8 cellular contexts compared by ENCODE assay signal in the genomic region with DNA sequence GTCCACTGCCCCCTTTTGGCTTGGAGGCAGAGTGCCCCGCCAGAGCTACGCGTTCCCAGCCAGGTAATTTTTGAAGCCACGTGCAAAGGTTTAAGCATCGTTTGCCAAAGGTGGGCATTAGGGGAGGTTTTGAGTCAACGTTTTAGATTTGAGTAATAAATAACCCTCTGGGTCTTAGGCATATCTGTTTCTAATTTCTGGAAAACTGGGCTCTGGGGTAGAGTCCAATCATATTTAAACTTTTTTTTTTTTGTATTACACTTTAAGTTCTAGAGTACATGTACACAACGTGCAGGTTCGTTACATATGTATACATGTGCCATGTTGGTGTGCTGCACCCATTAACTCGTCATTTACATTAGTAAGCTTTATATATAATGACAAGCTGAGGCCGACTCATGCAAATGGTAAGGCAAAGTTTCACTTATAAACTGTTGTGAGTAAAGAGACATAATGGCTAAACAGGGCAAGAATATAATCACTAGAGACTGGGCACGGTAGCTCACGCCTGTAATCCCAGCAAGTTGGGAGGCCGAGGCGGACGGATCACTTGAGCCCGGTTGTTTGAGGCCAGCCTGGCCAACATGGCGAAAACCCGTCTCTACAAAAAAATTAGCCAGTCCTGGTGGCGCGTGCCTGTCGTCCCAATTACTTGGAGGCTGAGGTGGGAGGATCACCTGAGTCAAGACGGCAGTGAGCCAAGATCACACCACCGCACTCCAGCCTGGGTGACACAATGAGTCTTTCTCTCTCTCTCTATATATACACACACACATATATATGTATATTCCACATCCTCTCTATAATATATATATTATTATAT. TPM values are rescaled to one million over a fixed set of nuclear protein-coding genes. Genes with fewer than 3 reads are reported as not detected.
DNase-seq lines count a peak whose midpoint lies in the region; ATAC-seq and TF ChIP-seq lines count a peak whose summit lies in the region.

No MANE protein-coding gene starts in this region.

- TF ChIP-seq POLR2A in adrenal gland (IDR thresholded peaks at IDR 0.05), result no peak

- peak; percentile 63 to 83 (median 81) for TF ChIP-seq CTCF in adrenal gland (IDR thresholded peaks at IDR 0.05)

- peaks cover 24% of the 10 kb centered on the region for H3K4me1 Mint-ChIP-seq in stimulated activated naive CD8-positive, alpha-beta T cell treated with anti-CD3 and anti-CD28 coated beads, Interleukin-15, Interleukin-2, amounts not matched to agents 100 ng/mL and 50 ng/mL, for 24 hours (ENCODE audit: low read depth)
- H3K4me1 Mint-ChIP-seq in memory B cell, result peaks cover 10% of the 10 kb centered on the region

- H3K27ac Mint-ChIP-seq in stimulated activated naive CD8-positive, alpha-beta T cell treated with anti-CD3 and anti-CD28 coated beads, Interleukin-15, Interleukin-2, amounts not matched to agents 100 ng/mL and 50 ng/mL, for 24 hours, result peak overlapping the region; percentile 87
- H3K27ac Mint-ChIP-seq in memory B cell, result peak overlapping the region; percentile 85

- intact Hi-C loops in adrenal gland (cut with DNase I), result no loop called here

- no peaks in the 10 kb centered on the region for H3K27me3 ChIP-seq in adrenal gland

- DNase-seq in stimulated activated naive CD8-positive, alpha-beta T cell treated with anti-CD3 and anti-CD28 coated beads, Interleukin-15, Interleukin-2, amounts not matched to agents 100 U/mL and 50 U/mL, for 24 hours, result no peak
- peak in 3 of 7 donors; percentile 30 to 63 (median 34) for DNase-seq in adrenal gland
- DNase-seq in memory B cell (ENCODE audit: low spot score in 2 of 2), result no peak
- no peak for DNase-seq in cerebellar cortex (ENCODE audit: low spot score)
- DNase-seq in GDM1 (lab: John Stamatoyannopoulos, UW), result no peak
- no peak for DNase-seq in HCEC 1CT

- H3K9me3 Mint-ChIP-seq in stimulated activated naive CD8-positive, alpha-beta T cell treated with anti-CD3 and anti-CD28 coated beads, Interleukin-15, Interleukin-2, amounts not matched to agents 100 ng/mL and 50 ng/mL, for 24 hours, result no peaks in the 10 kb centered on the region
- no peaks in the 10 kb centered on the region for H3K9me3 Mint-ChIP-seq in memory B cell

- H3K36me3 ChIP-seq in adrenal gland (replicated peaks in 1 of 2), result no peaks in the 10 kb centered on the region

- H3K9me3 ChIP-seq in adrenal gland (replicated peaks in 1 of 3), result no peaks in the 10 kb centered on the region

- H3K4me3 ChIP-seq in adrenal gland, result peak overlapping the region in 1 of 4 donors; percentile 86

- 57 to 60% (median 58%) methylated on average over 23 of the region's 23 CpGs for WGBS in adrenal gland, 4 donors

- ATAC-seq in stimulated activated naive CD8-positive, alpha-beta T cell treated with anti-CD3 and anti-CD28 coated beads, Interleukin-15, Interleukin-2, amounts not matched to agents 100 U/mL and 50 U/mL, for 24 hours, result no peak
- no peak for ATAC-seq in memory B cell (ENCODE audit: low read depth)
- no peak for ATAC-seq in GM18517 (IDR thresholded peaks at IDR 0.05; ENCODE audit: unreplicated experiment)

- peaks cover 4 to 19% of the 10 kb centered on the region in 2 donors for H3K4me1 ChIP-seq in adrenal gland (replicated peaks in 1 of 2)

- peaks cover 11% of the 10 kb centered on the region for H3K36me3 Mint-ChIP-seq in stimulated activated naive CD8-positive, alpha-beta T cell treated with anti-CD3 and anti-CD28 coated beads, Interleukin-15, Interleukin-2, amounts not matched to agents 100 ng/mL and 50 ng/mL, for 24 hours (ENCODE audit: low read depth)
- peaks cover 2% of the 10 kb centered on the region for H3K36me3 Mint-ChIP-seq in memory B cell

- H3K4me3 Mint-ChIP-seq in stimulated activated naive CD8-positive, alpha-beta T cell treated with anti-CD3 and anti-CD28 coated beads, Interleukin-15, Interleukin-2, amounts not matched to agents 100 ng/mL and 50 ng/mL, for 24 hours, result peak overlapping the region; percentile 93
- peak overlapping the region; percentile 95 for H3K4me3 Mint-ChIP-seq in memory B cell

- peak overlapping the region in 4 of 5 donors; percentile 84 to 96 (median 94) for H3K27ac ChIP-seq in adrenal gland

- H3K27me3 Mint-ChIP-seq in stimulated activated naive CD8-positive, alpha-beta T cell treated with anti-CD3 and anti-CD28 coated beads, Interleukin-15, Interleukin-2, amounts not matched to agents 100 ng/mL and 50 ng/mL, for 24 hours, result no peaks in the 10 kb centered on the region
- H3K27me3 Mint-ChIP-seq in memory B cell, result no peaks in the 10 kb centered on the region

RNA-seq across cellular contexts. Expression of gene NR2C1, which starts 0.5 kb away (rescaled TPM):
- total RNA-seq in adrenal gland, result 10 to 100 TPM; 19.8 to 89.8 (median 38.1) TPM
- polyA plus RNA-seq in adrenal gland, result 100 to 1,000 TPM in 2 of 3 donors, 10 to 100 TPM in 1; 33.5 to 300 (median 122) TPM
